Comparison of ENCODE assay signal across 1 cellular context in genomic region chr6:32838114-32838958, GRCh38.
TF ChIP-seq lines count a peak whose summit lies in the region.

Gene TAP2 (minus strand): TSS chr6:32838739. CDS start chr6:32838233, 506 bp downstream.

TF ChIP-seq in K562, 482 proteins besides CTCF, POLR2A, EP300 and RAD21 (continued from another document and continues in another):
- TF ChIP-seq UBTF (IDR thresholded peaks at IDR 0.05; ENCODE audit: borderline replicate concordance in 1 of 2, low read depth in 2 of 2, low read length in 2 of 2), result peak; percentile 98 to 99
- TF ChIP-seq TEAD2 (tag; IDR thresholded peaks at IDR 0.05), result no peak
- no peak for TF ChIP-seq ZBTB2 (IDR thresholded peaks at IDR 0.05)
- TF ChIP-seq PHB (CRISPR knock-in tag; IDR thresholded peaks at IDR 0.05), result no peak
- TF ChIP-seq AFF1 (IDR thresholded peaks at IDR 0.05; ENCODE audit: low read depth in 1 of 2, partially characterized antibody in 2 of 2), result no peak
- TF ChIP-seq ZNF76 (CRISPR knock-in tag; IDR thresholded peaks at IDR 0.05; ENCODE audit: borderline replicate concordance), result no peak
- TF ChIP-seq HES1 (IDR thresholded peaks at IDR 0.05; ENCODE audit: low read depth), result no peak
- no peak for TF ChIP-seq BACH1 (tag; IDR thresholded peaks at IDR 0.05)
- TF ChIP-seq IRF9 (tag; IDR thresholded peaks at IDR 0.05), result no peak
- TF ChIP-seq RBBP5 (IDR thresholded peaks at IDR 0.05; ENCODE audit: borderline replicate concordance, insufficient read depth, low read length, poor library complexity, severe bottlenecking), result peak; percentile 94
- 0 out of 2 replicates have a peak, but pooled peaks have one; percentile 47 for TF ChIP-seq ARID3B (CRISPR knock-in tag; IDR thresholded peaks at IDR 0.05; ENCODE audit: borderline replicate concordance)
- no peak for TF ChIP-seq ZNF561 (CRISPR knock-in tag; conservative IDR thresholded peaks at IDR 0.05)
- TF ChIP-seq HOMEZ (CRISPR knock-in tag; IDR thresholded peaks at IDR 0.05), result no peak
- TF ChIP-seq POLR3G (IDR thresholded peaks at IDR 0.05; ENCODE audit: extremely low read depth, insufficient read length, insufficient replicate concordance), result no peak
- no peak for TF ChIP-seq PYGO2 (tag; IDR thresholded peaks at IDR 0.05)
- TF ChIP-seq NUFIP1 (IDR thresholded peaks at IDR 0.05; ENCODE audit: partially characterized antibody), result no peak
- no peak for TF ChIP-seq JUNB (CRISPR knock-in tag; conservative IDR thresholded peaks at IDR 0.05)
- no peak for TF ChIP-seq CHAMP1 (IDR thresholded peaks at IDR 0.05)
- no peak for TF ChIP-seq KAT2B (IDR thresholded peaks at IDR 0.05; ENCODE audit: low read depth, low read length)
- TF ChIP-seq MAX (CRISPR knock-in tag; IDR thresholded peaks at IDR 0.05), result peak; percentile 43
- no peak for TF ChIP-seq TGIF2 (CRISPR knock-in tag; IDR thresholded peaks at IDR 0.05)
- no peak for TF ChIP-seq ERF (CRISPR knock-in tag; IDR thresholded peaks at IDR 0.05)
- no peak for TF ChIP-seq ZNF133 (CRISPR knock-in tag; IDR thresholded peaks at IDR 0.05)
- no peak for TF ChIP-seq ELK3 (CRISPR knock-in tag; IDR thresholded peaks at IDR 0.05)
- TF ChIP-seq ZNF224 (CRISPR knock-in tag; IDR thresholded peaks at IDR 0.05), result no peak
- no peak for TF ChIP-seq CTCFL (IDR thresholded peaks at IDR 0.05; ENCODE audit: borderline replicate concordance, insufficient read depth, low read depth, low read length, poor library complexity, severe bottlenecking)
- no peak for TF ChIP-seq ILK (tag; IDR thresholded peaks at IDR 0.05; ENCODE audit: borderline replicate concordance, low read depth)
- no peak for TF ChIP-seq ZBTB43 (CRISPR knock-in tag; IDR thresholded peaks at IDR 0.05)
- TF ChIP-seq FOSL1 (tag; conservative IDR thresholded peaks at IDR 0.05), result no peak
- no peak for TF ChIP-seq CLOCK (CRISPR knock-in tag; IDR thresholded peaks at IDR 0.05; ENCODE audit: borderline replicate concordance)
- TF ChIP-seq CHD4 (IDR thresholded peaks at IDR 0.05; ENCODE audit: insufficient read depth, insufficient replicate concordance, low read depth, low read length, poor library complexity, severe bottlenecking), result no peak
